4 cellular contexts compared by ENCODE assay signal in genomic region chr10:127184582-127184981, GRCh38. TPM values are rescaled to one million over a fixed set of nuclear protein-coding genes. Genes with fewer than 3 reads are reported as not detected.
"Had no signal": no experiment of that assay in that cellular context is flagged by ENCODE, and none has a peak within 500 bp of the region (broad histone marks: within the 10 kb centered on the region; RNA-seq: fewer than 3 reads in every experiment).

No MANE protein-coding gene starts in this region.

- ATAC-seq: GM12878 had no signal

- DNase-seq: GDM1, GF-D8 had no signal

- H3K4me3 ChIP-seq: GM12878 had no signal

RNA-seq across cellular contexts. Expression of gene INSYN2A, which starts 11.8 kb away (rescaled TPM):
- total RNA-seq: G401, GM12878 had no signal
- polyA plus RNA-seq: GM12878 had no signal
